Comparison of ENCODE assay signal across 1 cellular context in genomic region chr13:112247471-112248405, GRCh38.
TF ChIP-seq lines count a peak whose summit lies in the region.

No MANE protein-coding gene starts in this region.

TF ChIP-seq in GM23338, 12 proteins besides CTCF, POLR2A, EP300 and RAD21:
- no peak for TF ChIP-seq CREB1 (CRISPR knock-in tag; IDR thresholded peaks at IDR 0.05; ENCODE audit: low read depth)
- no peak for TF ChIP-seq STAT1 (IDR thresholded peaks at IDR 0.05; ENCODE audit: unreplicated experiment)
- TF ChIP-seq ETS1 (IDR thresholded peaks at IDR 0.05) = no peak
